Comparison of ENCODE assay signal across 12 cellular contexts in genomic region chr17:74757502-74757901, GRCh38. TPM values are rescaled to one million over a fixed set of nuclear protein-coding genes. Genes with fewer than 3 reads are reported as not detected.
DNase-seq lines count a peak whose midpoint lies in the region; ATAC-seq and TF ChIP-seq lines count a peak whose summit lies in the region.
"Had no signal": no experiment of that assay in that cellular context is flagged by ENCODE, and none has a peak within 500 bp of the region (broad histone marks: within the 10 kb centered on the region; RNA-seq: fewer than 3 reads in every experiment).

No MANE protein-coding gene starts in this region.

- no peak overlapping the region for H2AFZ ChIP-seq in H9 (ENCODE audit: low read length)

- in situ Hi-C loops in transverse colon (cut with MboI; ENCODE audit: low pct_ligation_motif_present in 1 of 4, low pct_unique_long_range_greater_than_20kb in 1 of 4, low sequenced_read_pairs in 3 of 4), result no loop called here

- H3K36me3 Mint-ChIP-seq in activated naive CD4-positive, alpha-beta T cell treated with anti-CD3 and anti-CD28 coated beads, Interleukin-2, amount 10 ng/mL, durations not matched to agents 7 days and 5 days, result peaks cover 29% of the 10 kb centered on the region
- peaks cover 18% of the 10 kb centered on the region for H3K36me3 Mint-ChIP-seq in activated naive CD8-positive, alpha-beta T cell treated with anti-CD3 and anti-CD28 coated beads, Interleukin-2, amount 10 ng/mL, durations not matched to agents 7 days and 5 days
- peaks cover 2 to 10% (median 3%) of the 10 kb centered on the region in 3 experiments for H3K36me3 Mint-ChIP-seq in H9 (ENCODE audit: insufficient read depth in 1 of 3, low read depth in 3 of 3)

- no peak for TF ChIP-seq EP300 in transverse colon (IDR thresholded peaks at IDR 0.05; ENCODE audit: low read depth)

- H3T11ph ChIP-seq in H9 (ENCODE audit: low read length), result no peak overlapping the region

- 63% methylated on average over 3 of the region's 3 CpGs for WGBS in liver
- WGBS in transverse colon (ENCODE audit: low coverage in 1 of 2), 2 donors, result 68 to 100% methylated on average over 1 to 3 of the region's 3 CpGs
- no CpG with 5 or more reads among the region's 3 CpGs for WGBS in H9 (ENCODE audit: extremely low coverage, insufficient read length, low lambda C conversion rate)

- peaks cover 81% of the 10 kb centered on the region for H3K4me1 Mint-ChIP-seq in activated naive CD4-positive, alpha-beta T cell treated with anti-CD3 and anti-CD28 coated beads, Interleukin-2, amount 10 ng/mL, durations not matched to agents 7 days and 5 days
- peaks cover 57% of the 10 kb centered on the region for H3K4me1 Mint-ChIP-seq in activated naive CD8-positive, alpha-beta T cell treated with anti-CD3 and anti-CD28 coated beads, Interleukin-2, amount 10 ng/mL, durations not matched to agents 7 days and 5 days
- H3K4me1 Mint-ChIP-seq in H9, result peaks cover 48 to 68% of the 10 kb centered on the region in 2 experiments

- H3K9me3 ChIP-seq in liver (ENCODE audit: control insufficient read depth in 4 of 4, low read length in 3 of 4), result no peaks in the 10 kb centered on the region
- H3K9me3 ChIP-seq in transverse colon, result no peaks in the 10 kb centered on the region
- no peaks in the 10 kb centered on the region for H3K9me3 ChIP-seq in H9 (ENCODE audit: control insufficient read depth, low read depth, low read length)

- H2BK5ac ChIP-seq in H9 (ENCODE audit: insufficient read length, low read length), result no peak overlapping the region

- no peak overlapping the region for H4K8ac ChIP-seq in H9 (replicated peaks; ENCODE audit: insufficient read length, low read depth, low read length)

- POLR2A ChIA-PET in activated naive CD8-positive, alpha-beta T cell treated with anti-CD3 and anti-CD28 coated beads, Interleukin-2, amount 10 ng/mL, durations not matched to agents 7 days and 5 days (lab: Charles Lee), result interaction anchor here (1.0 to 4.4 kb wide), 7 partner anchors 7 to 29 kb away, joined by 3 to 70 read pairs (median 4); partner anchors contain the start of gene NAT9

- intact Hi-C loops in transverse colon (cut with DNase I; ENCODE audit: low total_unique reads), result loop anchor here (1.0 kb wide), 1 partner anchor 27 kb away; no protein-coding TSS in a partner anchor

- H3K56ac ChIP-seq in H9 (ENCODE audit: insufficient read length, low read depth, low read length), result no peak overlapping the region

- DNase-seq in activated naive CD4-positive, alpha-beta T cell treated with anti-CD3 and anti-CD28 coated beads, Interleukin-2, amount 10 ng/mL, durations not matched to agents 7 days and 5 days, result no peak
- no peak for DNase-seq in activated naive CD4-positive, alpha-beta T cell treated with anti-CD3 and anti-CD28 coated beads, Interleukin-2, amount 50 U/mL, for 16 hours
- DNase-seq in activated naive CD8-positive, alpha-beta T cell treated with anti-CD3 and anti-CD28 coated beads, Interleukin-2, amount 10 ng/mL, durations not matched to agents 7 days and 5 days, result no peak
- peak; percentile 41 for DNase-seq in transverse colon
- DNase-seq in NCI-H1930 (lab: John Stamatoyannopoulos, UW), result no peak
- DNase-seq in 8988T, result no peak
- no peak for DNase-seq in H9
- DNase-seq: cortex of kidney had no signal

- H2BK12ac ChIP-seq in H9 (ENCODE audit: insufficient read length, low read depth, low read length), result no peak overlapping the region

- H3K4ac ChIP-seq in H9 (ENCODE audit: low read depth, low read length), result no peak overlapping the region

- TF ChIP-seq CTCF in liver (IDR thresholded peaks at IDR 0.05; ENCODE audit: low read depth, low read length, missing input control) (no peak), transverse colon (IDR thresholded peaks at IDR 0.05) (no peak), H9 (conservative IDR thresholded peaks at IDR 0.05) (no peak)

- no peak overlapping the region for H4K91ac ChIP-seq in H9 (ENCODE audit: insufficient read length, low read depth, low read length)

- H2BK15ac ChIP-seq in H9 (ENCODE audit: low read depth, low read length), result no peak overlapping the region

- H3K23ac ChIP-seq in H9 (ENCODE audit: insufficient read length, low read depth, low read length), result no peak overlapping the region

- H3K27me3 Mint-ChIP-seq in activated naive CD4-positive, alpha-beta T cell treated with anti-CD3 and anti-CD28 coated beads, Interleukin-2, amount 10 ng/mL, durations not matched to agents 7 days and 5 days, result no peaks in the 10 kb centered on the region
- H3K27me3 Mint-ChIP-seq in activated naive CD8-positive, alpha-beta T cell treated with anti-CD3 and anti-CD28 coated beads, Interleukin-2, amount 10 ng/mL, durations not matched to agents 7 days and 5 days, result no peaks in the 10 kb centered on the region
- H3K27me3 Mint-ChIP-seq in H9 (ENCODE audit: low read depth), result no peaks in the 10 kb centered on the region

- H3K4me1 ChIP-seq in liver (ENCODE audit: control insufficient read depth in 4 of 4, insufficient read depth in 4 of 4, low read length in 3 of 4), result peaks cover 55 to 91% (median 79%) of the 10 kb centered on the region in 4 donors
- peaks cover 40 to 75% (median 53%) of the 10 kb centered on the region in 4 donors for H3K4me1 ChIP-seq in transverse colon
- H3K4me1 ChIP-seq in H9 (ENCODE audit: insufficient read depth, low read length), result peaks cover 11% of the 10 kb centered on the region; the same call in 1 of the 2 replicates

- no peaks in the 10 kb centered on the region for H4K20me1 ChIP-seq in H9 (ENCODE audit: control insufficient read depth, insufficient read depth, insufficient read length)

- H3K27me3 ChIP-seq in liver (ENCODE audit: control insufficient read depth in 4 of 4, insufficient read depth in 4 of 4, low read length in 3 of 4) (no peaks in the 10 kb centered on the region), transverse colon (no peaks in the 10 kb centered on the region), H9 (ENCODE audit: insufficient read depth, low read length) (no peaks in the 10 kb centered on the region)

- no peak overlapping the region for H2AK5ac ChIP-seq in H9 (ENCODE audit: insufficient read length, low read length)

- no peaks in the 10 kb centered on the region for H3K23me2 ChIP-seq in H9 (ENCODE audit: insufficient read length, low read depth, low read length, poor library complexity, severe bottlenecking)

- no peak overlapping the region for H3K14ac ChIP-seq in H9 (ENCODE audit: insufficient read depth, low read length)

- TF ChIP-seq POLR2A in transverse colon (IDR thresholded peaks at IDR 0.05), result no peak

- CTCF ChIA-PET in activated naive CD4-positive, alpha-beta T cell treated with anti-CD3 and anti-CD28 coated beads, Interleukin-2, amount 10 ng/mL, durations not matched to agents 7 days and 5 days (lab: Charles Lee), result interaction anchor here (1.2 to 5.6 kb wide), 5 partner anchors 12 to 100 kb away, joined by 3 to 55 read pairs (median 38); no protein-coding TSS in a partner anchor

- H3K27ac Mint-ChIP-seq in activated naive CD4-positive, alpha-beta T cell treated with anti-CD3 and anti-CD28 coated beads, Interleukin-2, amount 10 ng/mL, durations not matched to agents 7 days and 5 days, result peak overlapping the region; percentile 11
- peak overlapping the region; percentile 84 for H3K27ac Mint-ChIP-seq in activated naive CD8-positive, alpha-beta T cell treated with anti-CD3 and anti-CD28 coated beads, Interleukin-2, amount 10 ng/mL, durations not matched to agents 7 days and 5 days
- peak overlapping the region in 1 of 3 experiments; percentile 70; a peak in 1 of 7 replicates for H3K27ac Mint-ChIP-seq in H9

- H3K4me2 ChIP-seq in H9 (ENCODE audit: insufficient read depth, insufficient read length, low read length), result no peak overlapping the region

- no peak overlapping the region for H3K4me3 ChIP-seq in liver (ENCODE audit: low read depth in 1 of 3, low read length in 3 of 3)
- no peak overlapping the region for H3K4me3 ChIP-seq in transverse colon
- H3K4me3 ChIP-seq: lung had no signal

- no peak overlapping the region for H3K4me3 Mint-ChIP-seq in activated naive CD4-positive, alpha-beta T cell treated with anti-CD3 and anti-CD28 coated beads, Interleukin-2, amount 10 ng/mL, durations not matched to agents 7 days and 5 days
- H3K4me3 Mint-ChIP-seq in activated naive CD8-positive, alpha-beta T cell treated with anti-CD3 and anti-CD28 coated beads, Interleukin-2, amount 10 ng/mL, durations not matched to agents 7 days and 5 days, result peak overlapping the region; percentile 64
- no peak overlapping the region for H3K4me3 Mint-ChIP-seq in H9

- no peak for ATAC-seq in activated naive CD8-positive, alpha-beta T cell treated with anti-CD3 and anti-CD28 coated beads, Interleukin-2, amount 10 ng/mL, durations not matched to agents 7 days and 5 days (ENCODE audit: low read depth)

- peaks cover 11% of the 10 kb centered on the region for H3K79me1 ChIP-seq in H9 (ENCODE audit: insufficient read depth, low read depth, low read length, poor library complexity, severe bottlenecking)

- H2BK120ac ChIP-seq in H9 (ENCODE audit: low read depth, low read length, poor library complexity, severe bottlenecking), result no peak overlapping the region

- TF ChIP-seq RAD21 in liver (IDR thresholded peaks at IDR 0.05), result no peak

- H3K9me3 Mint-ChIP-seq in activated naive CD4-positive, alpha-beta T cell treated with anti-CD3 and anti-CD28 coated beads, Interleukin-2, amount 10 ng/mL, durations not matched to agents 7 days and 5 days, result no peaks in the 10 kb centered on the region
- no peaks in the 10 kb centered on the region for H3K9me3 Mint-ChIP-seq in activated naive CD8-positive, alpha-beta T cell treated with anti-CD3 and anti-CD28 coated beads, Interleukin-2, amount 10 ng/mL, durations not matched to agents 7 days and 5 days
- H3K9me3 Mint-ChIP-seq in H9, result no peaks in the 10 kb centered on the region

- peak overlapping the region; percentile 75 to 76 for H3K27ac ChIP-seq in liver (ENCODE audit: low read depth in 1 of 2, low read length in 2 of 2)
- H3K27ac ChIP-seq in transverse colon, result peak overlapping the region; percentile 43 to 65 (median 46)
- H3K27ac ChIP-seq in H9 (ENCODE audit: insufficient read length, low read depth, low read length), result no peak overlapping the region

- H3K9ac ChIP-seq in liver (ENCODE audit: low read depth in 1 of 2, low read length in 2 of 2) (peak overlapping the region in 1 of 2 donors; percentile 29), H9 (ENCODE audit: extremely low read depth, insufficient read length, low read length) (no peak overlapping the region)

- H4K5ac ChIP-seq in H9 (ENCODE audit: insufficient read length, low read depth, low read length), result no peak overlapping the region

- no peak overlapping the region for H3K18ac ChIP-seq in H9 (ENCODE audit: insufficient read length, low read depth, low read length)

- no peak overlapping the region for H2BK20ac ChIP-seq in H9 (ENCODE audit: low read depth, low read length, poor library complexity, severe bottlenecking)

- H3K36me3 ChIP-seq in liver (ENCODE audit: control insufficient read depth in 4 of 4, insufficient read depth in 3 of 4, low read depth in 1 of 4, low read length in 3 of 4) (no peaks in the 10 kb centered on the region), transverse colon (no peaks in the 10 kb centered on the region)

- H3K79me2 ChIP-seq in H9 (ENCODE audit: insufficient read depth, low read length), result peaks cover 1% of the 10 kb centered on the region; the same call in 1 of the 2 replicates

RNA-seq across cellular contexts. Expression of gene NHERF1, which starts 9.1 kb away (rescaled TPM):
- 100 to 1,000 TPM; 241 to 244 TPM for total RNA-seq in activated naive CD8-positive, alpha-beta T cell treated with anti-CD3 and anti-CD28 coated beads, Interleukin-2, amount 10 ng/mL, durations not matched to agents 7 days and 5 days
- 10 to 100 TPM; 38.1 to 84.1 TPM for total RNA-seq in liver
- 100 to 1,000 TPM; 105 to 160 TPM for polyA plus RNA-seq in liver
- 100 to 1,000 TPM; 118 to 463 (median 233) TPM for total RNA-seq in transverse colon
- total RNA-seq in H9 (2021), result 74.4 and 78.7 TPM in 2 replicates

RNA-seq across cellular contexts. Expression of gene NAT9, which starts 18.6 kb away (rescaled TPM):
- 10 to 100 TPM; 37.6 to 42.1 TPM for total RNA-seq in activated naive CD8-positive, alpha-beta T cell treated with anti-CD3 and anti-CD28 coated beads, Interleukin-2, amount 10 ng/mL, durations not matched to agents 7 days and 5 days
- total RNA-seq in liver (10 to 100 TPM in 1 of 2 donors, 1 to 10 TPM in 1; 8.1 to 25.5 TPM), transverse colon (10 to 100 TPM; 18.3 to 34.4 (median 27.6) TPM), H9 (2021) (53.5 and 63.5 TPM in 2 replicates)
- polyA plus RNA-seq in liver, result 10 to 100 TPM; 15.7 to 18.4 TPM

RNA-seq across cellular contexts. Expression of gene RAB37, which starts 20.4 kb away (rescaled TPM):
- total RNA-seq in activated naive CD8-positive, alpha-beta T cell treated with anti-CD3 and anti-CD28 coated beads, Interleukin-2, amount 10 ng/mL, durations not matched to agents 7 days and 5 days, result 10 to 100 TPM; 24.7 to 27.5 TPM
- total RNA-seq in liver (1 to 10 TPM; 5.1 to 5.3 TPM), transverse colon (10 to 100 TPM in 1 of 4 donors, 1 to 10 TPM in 2, not detected in 1; 5.2 to 10.5 (median 5.4) TPM), H9 (2021) (2.5 and 3.6 TPM in 2 replicates)
- 1 to 10 TPM; 5.9 to 8.8 TPM for polyA plus RNA-seq in liver

RNA-seq across cellular contexts. Expression of gene CD300LF, which starts 44.8 kb away (rescaled TPM):
- total RNA-seq in activated naive CD8-positive, alpha-beta T cell treated with anti-CD3 and anti-CD28 coated beads, Interleukin-2, amount 10 ng/mL, durations not matched to agents 7 days and 5 days, result under 1 TPM in 1 of 2 experiments, not detected in 1; 0.25 TPM
- 1 to 10 TPM; 1.5 to 1.9 TPM for total RNA-seq in liver
- polyA plus RNA-seq in liver, result under 1 TPM; 0.13 to 0.55 TPM
- 10 to 100 TPM in 1 of 4 donors, 1 to 10 TPM in 2, under 1 TPM in 1; 0.40 to 37.8 (median 3.7) TPM for total RNA-seq in transverse colon
- not detected in 2 replicates for total RNA-seq in H9 (2021)
- total RNA-seq: HT1080; T-helper 1 cell treated with Interleukin-12 subunit alpha and Interleukin-12 subunit beta and Interleukin-4 antibody, amounts not matched to agents 30 ng/mL and 1 ng/mL, for 36 hours had no signal
